17 cellular contexts compared by ENCODE assay signal in the genomic region with DNA sequence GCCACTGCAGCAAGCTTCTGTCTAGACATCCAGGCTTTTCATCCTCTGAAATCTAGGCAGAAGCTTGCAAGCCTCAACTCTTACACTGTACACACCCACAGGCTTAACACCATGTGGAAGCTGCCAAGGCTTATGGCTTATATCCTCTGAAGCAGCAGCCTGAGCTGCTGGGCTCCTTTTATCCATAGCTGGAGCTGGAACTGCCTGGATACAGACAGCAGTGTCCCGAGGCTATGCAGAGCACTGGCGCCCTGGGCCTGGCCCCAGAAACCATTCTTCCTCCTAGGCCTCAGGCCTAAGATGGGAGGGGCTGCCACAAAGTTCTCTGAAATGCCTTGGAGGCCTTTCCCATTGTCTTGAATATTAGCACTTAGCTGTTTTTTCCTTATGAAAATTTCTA. TPM values are rescaled to one million over a fixed set of nuclear protein-coding genes. Genes with fewer than 3 reads are reported as not detected.
DNase-seq lines count a peak whose midpoint lies in the region; TF ChIP-seq lines count a peak whose summit lies in the region.
"Had no signal": no experiment of that assay in that cellular context is flagged by ENCODE, and none has a peak within 500 bp of the region (broad histone marks: within the 10 kb centered on the region; RNA-seq: fewer than 3 reads in every experiment).

No MANE protein-coding gene starts in this region.

- H3K9me3 ChIP-seq in WERI-Rb-1 (ENCODE audit: severe bottlenecking) (no peaks in the 10 kb centered on the region), esophagus muscularis mucosa (peaks cover 0 to 20% (median 4%) of the 10 kb centered on the region in 4 donors)
- H3K9me3 ChIP-seq: BE2C had no signal

- 75% methylated on average over 2 of the region's 2 CpGs for WGBS in esophagus muscularis mucosa

- no peak overlapping the region for H3K4me3 ChIP-seq in WERI-Rb-1 (ENCODE audit: low read depth, low read length)
- H3K4me3 ChIP-seq in esophagus muscularis mucosa, result no peak overlapping the region
- no peak overlapping the region for H3K4me3 ChIP-seq in dorsolateral prefrontal cortex
- H3K4me3 ChIP-seq: BLaER1 had no signal

- TF ChIP-seq CTCF in WERI-Rb-1 (IDR thresholded peaks at IDR 0.05; ENCODE audit: low read depth, low read length) (no peak), esophagus muscularis mucosa (IDR thresholded peaks at IDR 0.05) (no peak), dorsolateral prefrontal cortex (IDR thresholded peaks at IDR 0.05 in 54 of 56, conservative IDR thresholded peaks at IDR 0.05 in 2 of 56; ENCODE audit: low read depth in 1 of 56, partially characterized antibody in 56 of 56) (no peak)

- H3K27ac ChIP-seq in WERI-Rb-1 (no peak overlapping the region), esophagus muscularis mucosa (replicated peaks in 1 of 4) (no peak overlapping the region), dorsolateral prefrontal cortex (no peak overlapping the region)
- H3K27ac ChIP-seq: BLaER1 had no signal

- no peak for TF ChIP-seq POLR2A in esophagus muscularis mucosa (IDR thresholded peaks at IDR 0.05; ENCODE audit: low read depth)

- H3K27me3 ChIP-seq in WERI-Rb-1 (ENCODE audit: insufficient read depth, low read depth, severe bottlenecking) (no peaks in the 10 kb centered on the region), esophagus muscularis mucosa (peaks cover 0 to 8% (median 0%) of the 10 kb centered on the region in 4 donors), dorsolateral prefrontal cortex (peaks cover 0 to 5% (median 0%) of the 10 kb centered on the region in 45 donors)
- H3K27me3 ChIP-seq: BE2C, BLaER1 had no signal

- TF ChIP-seq EP300 in esophagus muscularis mucosa (IDR thresholded peaks at IDR 0.05), result no peak

- H3K36me3 ChIP-seq in WERI-Rb-1 (no peaks in the 10 kb centered on the region), esophagus muscularis mucosa (no peaks in the 10 kb centered on the region)
- H3K36me3 ChIP-seq: BE2C, BLaER1 had no signal

- DNase-seq in NCI-H82 (lab: John Stamatoyannopoulos, UW) (peak; percentile 84), WERI-Rb-1 (peak; percentile 41), esophagus muscularis mucosa (ENCODE audit: extremely low spot score) (peak; percentile 42), NCI-H128 (lab: John Stamatoyannopoulos, UW; ENCODE audit: unreplicated experiment) (no peak), dorsolateral prefrontal cortex (no peak), RPMI8226 (no peak)
- DNase-seq: 8988T; ACHN; BE2C; C1 segment of cervical spinal cord; CD4-positive, alpha-beta memory T cell; CD4-positive, CD25-positive, alpha-beta regulatory T cell; CD8-positive, alpha-beta memory T cell; COR-L47; DMS79 treated with DMSO at 0.1 percent for 48 hours; GF-D8 had no signal

- no peaks in the 10 kb centered on the region for H3K4me1 ChIP-seq in esophagus muscularis mucosa
- H3K4me1 ChIP-seq: BE2C, BLaER1 had no signal

- intact Hi-C loops in esophagus muscularis mucosa (cut with DNase I), result no loop called here
- intact Hi-C loops in dorsolateral prefrontal cortex (cut with DNase I), result no loop called here

RNA-seq across cellular contexts. Expression of a gene that starts 19.3 kb away (rescaled TPM):
- total RNA-seq in esophagus muscularis mucosa, result 10 to 100 TPM; 28.7 to 43.5 (median 36.4) TPM
- total RNA-seq in dorsolateral prefrontal cortex, result 10 to 100 TPM; 37.1 to 98.5 (median 49.7) TPM

RNA-seq across cellular contexts. Expression of a gene that starts 56.1 kb away (rescaled TPM):
- 10 to 100 TPM in 1 of 4 donors, 1 to 10 TPM in 3; 7.3 to 11.5 (median 8.0) TPM for total RNA-seq in esophagus muscularis mucosa
- 10 to 100 TPM; 11.7 to 26.4 (median 18.3) TPM for total RNA-seq in dorsolateral prefrontal cortex

Comparison
In these comparisons a context has a peak if more than half of its experiments do, and no peak if none do; other contexts are left out.
1. DNase-seq: peak in NCI-H82 (single experiment), WERI-Rb-1 (single experiment) and esophagus muscularis mucosa (single experiment); none in NCI-H128 (single experiment), dorsolateral prefrontal cortex (0 of 10) and RPMI8226 (single experiment).